In the genomic region with DNA sequence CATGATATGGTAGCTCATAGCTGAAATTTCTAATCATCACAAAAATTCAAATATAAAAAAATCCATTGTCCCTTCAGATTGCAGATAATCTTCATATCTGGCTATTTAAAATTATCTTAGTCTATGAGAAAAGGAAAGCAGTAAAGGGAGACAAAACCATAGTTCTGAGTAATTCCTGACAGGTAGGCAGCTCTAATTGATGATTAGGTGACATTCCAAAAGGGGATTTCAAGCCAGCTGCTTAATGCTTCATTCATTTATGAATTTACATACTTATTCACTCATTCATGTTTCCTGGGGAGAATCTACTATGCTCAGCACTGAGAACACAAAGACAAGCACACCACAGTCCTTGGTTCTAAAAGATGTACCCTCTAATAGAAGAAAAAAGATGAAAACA, we compare ENCODE assay signal across 5 cellular contexts.
"Had no signal": no experiment of that assay in that cellular context is flagged by ENCODE, and none has a peak within 500 bp of the region (broad histone marks: within the 10 kb centered on the region; RNA-seq: fewer than 3 reads in every experiment).

No MANE protein-coding gene starts in this region.

- DNase-seq: IMR-90, KBM-7 had no signal

- H3K27me3 Mint-ChIP-seq: IgD-negative memory B cell had no signal

- H3K27ac Mint-ChIP-seq: IgD-negative memory B cell had no signal

- H3K4me1 Mint-ChIP-seq: IgD-negative memory B cell had no signal

- H3K36me3 Mint-ChIP-seq: IgD-negative memory B cell had no signal

- H3K4me3 ChIP-seq: K562 had no signal

- H3K27ac ChIP-seq: HL-60 had no signal

- H3K4me3 Mint-ChIP-seq: IgD-negative memory B cell had no signal
